In genomic region chr10:19570991-19571390, GRCh38 we compare ENCODE assay signal across 15 cellular contexts.
DNase-seq lines count a peak whose midpoint lies in the region; TF ChIP-seq lines count a peak whose summit lies in the region.
"Had no signal": no experiment of that assay in that cellular context is flagged by ENCODE, and none has a peak within 500 bp of the region (broad histone marks: within the 10 kb centered on the region; RNA-seq: fewer than 3 reads in every experiment).

No MANE protein-coding gene starts in this region.

- H3K4ac ChIP-seq in mesenchymal stem cell (ENCODE audit: low read depth in 1 of 2, low read length in 2 of 2): no peak overlapping the region

- H3K27ac ChIP-seq in mesenchymal stem cell (ENCODE audit: low read length, poor library complexity, severe bottlenecking) (no peak overlapping the region), skeletal muscle tissue (ENCODE audit: low read depth, low read length) (peak overlapping the region; percentile 14), tibial nerve (no peak overlapping the region), hepatocyte (no peak overlapping the region)
- H3K27ac ChIP-seq: C4-2B had no signal

- TF ChIP-seq CTCF in choroid plexus epithelial cell (conservative IDR thresholded peaks at IDR 0.05; ENCODE audit: low read depth, low read length) (no peak), tibial nerve (IDR thresholded peaks at IDR 0.05) (no peak), hepatocyte (IDR thresholded peaks at IDR 0.05; ENCODE audit: poor library complexity) (no peak)

- no peaks in the 10 kb centered on the region for H4K20me1 ChIP-seq in hepatocyte (ENCODE audit: insufficient read depth, poor library complexity, severe bottlenecking)

- H3K4me3 ChIP-seq in choroid plexus epithelial cell (ENCODE audit: low read depth, low read length) (no peak overlapping the region), mesenchymal stem cell (ENCODE audit: insufficient read depth in 1 of 2, low read depth in 1 of 2, low read length in 2 of 2) (no peak overlapping the region), skeletal muscle tissue (ENCODE audit: low read length in 3 of 3) (peak overlapping the region in 1 of 3 donors; percentile 35), tibial nerve (no peak overlapping the region), hepatocyte (no peak overlapping the region)

- no peak overlapping the region for H3K23ac ChIP-seq in mesenchymal stem cell (ENCODE audit: low read length in 2 of 2)

- H2AFZ ChIP-seq in mesenchymal stem cell (ENCODE audit: low read depth, low read length): no peak overlapping the region
- H2AFZ ChIP-seq in hepatocyte: no peak overlapping the region

- H3K4me2 ChIP-seq in mesenchymal stem cell (ENCODE audit: low read length, poor library complexity, severe bottlenecking) (no peak overlapping the region), hepatocyte (no peak overlapping the region)

- no peak overlapping the region for H3K9ac ChIP-seq in mesenchymal stem cell (ENCODE audit: low read length)
- peak overlapping the region in 1 of 3 donors; percentile 53 for H3K9ac ChIP-seq in skeletal muscle tissue (ENCODE audit: low read depth in 1 of 3, low read length in 3 of 3)

- H3K4me1 ChIP-seq in mesenchymal stem cell (ENCODE audit: control insufficient read depth, insufficient read depth, low read depth, low read length) (peaks cover 1% of the 10 kb centered on the region), skeletal muscle tissue (ENCODE audit: control insufficient read depth in 3 of 3, insufficient read depth in 3 of 3, low read length in 3 of 3) (peaks cover 0 to 11% (median 0%) of the 10 kb centered on the region in 3 donors), tibial nerve (peaks cover 0 to 6% (median 0%) of the 10 kb centered on the region in 4 donors), hepatocyte (ENCODE audit: insufficient read depth) (no peaks in the 10 kb centered on the region)

- no peak overlapping the region for H2BK120ac ChIP-seq in mesenchymal stem cell (ENCODE audit: low read depth, low read length)

- WGBS in mesenchymal stem cell: no CpG with 5 or more reads among the region's 1 CpG
- 32% methylated on average over 1 of the region's 1 CpG for WGBS in tibial nerve, 2 donors
- 64% methylated on average over 1 of the region's 1 CpG for WGBS in hepatocyte (ENCODE audit: low lambda C conversion rate, missing lambda C conversion rate)

- DNase-seq in choroid plexus epithelial cell (ENCODE audit: low read depth): peak; percentile 27
- peak; percentile 25 for DNase-seq in mesenchymal stem cell
- DNase-seq in tibial nerve (ENCODE audit: low spot score in 2 of 2): no peak
- DNase-seq in NCI-H446 treated with DMSO at 0.1 percent for 48 hours (lab: John Stamatoyannopoulos, UW): no peak
- DNase-seq in hepatocyte (ENCODE audit: low spot score): no peak
- no peak for DNase-seq in NCI-H2227 treated with DMSO at 0.1 percent for 48 hours (lab: John Stamatoyannopoulos, UW)
- DNase-seq: ACHN, DMS79, NCI-H1092 treated with DMSO at 0.1 percent for 48 hours, NCI-H2081, NCI-H2171 treated with DMSO at 0.1 percent for 48 hours, NCI-H510A, NCI-H82 had no signal

- H3K14ac ChIP-seq in mesenchymal stem cell (ENCODE audit: low read length in 2 of 2): no peak overlapping the region

- H4K91ac ChIP-seq in mesenchymal stem cell (ENCODE audit: low read length): no peak overlapping the region

- no peaks in the 10 kb centered on the region for H3K27me3 ChIP-seq in mesenchymal stem cell (ENCODE audit: control insufficient read depth in 1 of 2, insufficient read depth in 1 of 2, low read length in 2 of 2)
- H3K27me3 ChIP-seq in skeletal muscle tissue (ENCODE audit: control insufficient read depth in 3 of 3, insufficient read depth in 3 of 3, low read length in 3 of 3): no peaks in the 10 kb centered on the region
- H3K27me3 ChIP-seq in tibial nerve: no peaks in the 10 kb centered on the region
- H3K27me3 ChIP-seq in hepatocyte: no peaks in the 10 kb centered on the region

- H4K8ac ChIP-seq in mesenchymal stem cell (ENCODE audit: low read length): no peak overlapping the region

- no peak for TF ChIP-seq POLR2A in tibial nerve (IDR thresholded peaks at IDR 0.05)

- no peak overlapping the region for H2BK5ac ChIP-seq in mesenchymal stem cell (ENCODE audit: low read depth, low read length, poor library complexity, severe bottlenecking)

- no peak overlapping the region for H2BK15ac ChIP-seq in mesenchymal stem cell (ENCODE audit: low read depth, poor library complexity, severe bottlenecking)

- no peaks in the 10 kb centered on the region for H3K79me2 ChIP-seq in hepatocyte

- H3K9me3 ChIP-seq in mesenchymal stem cell (ENCODE audit: control insufficient read depth, low read length) (no peaks in the 10 kb centered on the region), skeletal muscle tissue (ENCODE audit: control insufficient read depth in 3 of 3, low read length in 3 of 3) (no peaks in the 10 kb centered on the region), tibial nerve (no peaks in the 10 kb centered on the region), hepatocyte (ENCODE audit: low read depth) (no peaks in the 10 kb centered on the region)

- H2BK12ac ChIP-seq in mesenchymal stem cell (ENCODE audit: low read length in 2 of 2): no peak overlapping the region

- H3K9me2 ChIP-seq in hepatocyte (replicated peaks; ENCODE audit: insufficient read depth): no peaks in the 10 kb centered on the region

- H3K36me3 ChIP-seq in mesenchymal stem cell (ENCODE audit: control insufficient read depth in 1 of 2, insufficient read depth in 2 of 2, low read depth in 1 of 2, low read length in 2 of 2) (no peaks in the 10 kb centered on the region), skeletal muscle tissue (ENCODE audit: control insufficient read depth in 3 of 3, insufficient read depth in 3 of 3, low read length in 3 of 3) (no peaks in the 10 kb centered on the region), tibial nerve (no peaks in the 10 kb centered on the region), hepatocyte (replicated peaks; ENCODE audit: insufficient read depth, low read depth) (no peaks in the 10 kb centered on the region)

- no peak for TF ChIP-seq EP300 in tibial nerve (IDR thresholded peaks at IDR 0.05)

- no peak overlapping the region for H3K18ac ChIP-seq in mesenchymal stem cell (ENCODE audit: low read depth in 1 of 2, low read length in 2 of 2)

- no peak overlapping the region for H2AK5ac ChIP-seq in mesenchymal stem cell (ENCODE audit: low read length, severe bottlenecking)

- no peaks in the 10 kb centered on the region for H3K79me1 ChIP-seq in mesenchymal stem cell (replicated peaks; ENCODE audit: low read length, poor library complexity, severe bottlenecking)

Comparison
In these comparisons a context has a peak if more than half of its experiments do, and no peak if none do; other contexts are left out.
1. DNase-seq: peak in choroid plexus epithelial cell (single experiment) and mesenchymal stem cell (single experiment); none in tibial nerve (0 of 2), NCI-H446 treated with DMSO at 0.1 percent for 48 hours (single experiment), hepatocyte (single experiment) and NCI-H2227 treated with DMSO at 0.1 percent for 48 hours (single experiment).